Comparison of ENCODE assay signal across 16 cellular contexts in genomic region chr1:51551848-51552296, GRCh38. TPM values are rescaled to one million over a fixed set of nuclear protein-coding genes. Genes with fewer than 3 reads are reported as not detected.
DNase-seq lines count a peak whose midpoint lies in the region; ATAC-seq, FAIRE-seq and TF ChIP-seq lines count a peak whose summit lies in the region.
"Had no signal": no experiment of that assay in that cellular context is flagged by ENCODE, and none has a peak within 500 bp of the region (broad histone marks: within the 10 kb centered on the region; RNA-seq: fewer than 3 reads in every experiment).

No MANE protein-coding gene starts in this region.

- H3K9me3 ChIP-seq in HepG2 (ENCODE audit: low read length), result no peaks in the 10 kb centered on the region
- H3K9me3 ChIP-seq: BE2C, SJCRH30, transverse colon had no signal

- no peak overlapping the region for H3K27ac ChIP-seq in HepG2 (ENCODE audit: extremely low read length, insufficient read depth, low read length)
- H3K27ac ChIP-seq: SJCRH30, transverse colon had no signal

- no peak for TF ChIP-seq CTCF in HepG2 (CRISPR knock-in tag; IDR thresholded peaks at IDR 0.05)

- TF ChIP-seq POLR2A in GM12892 (IDR thresholded peaks at IDR 0.05; ENCODE audit: low read depth, low read length) (no peak), HepG2 (IDR thresholded peaks at IDR 0.05; ENCODE audit: insufficient read depth in 1 of 2, low read depth in 2 of 2, low read length in 2 of 2) (no peak)

- BruUV-seq in HepG2 (replicated peaks; lab: Mats Ljungman, UMichigan), result no TSS peak

- FAIRE-seq in GM12892 (lab: Jason Lieb, UNC), result peak; percentile 82
- FAIRE-seq in HepG2 (lab: Jason Lieb, UNC), result no peak

- intact Hi-C loops in HepG2 (cut with micrococcal nuclease; ENCODE audit: unreplicated experiment), result no loop called here

- in situ Hi-C loops in HepG2 (cut with HindIII; ENCODE audit: extremely low pct_ligation_motif_present, low pct_unique_long_range_greater_than_20kb), result no loop called here

- H2AFZ ChIP-seq in HepG2 (ENCODE audit: low read length), result no peak overlapping the region

- peak; percentile 79 for DNase-seq in DMS53 (lab: John Stamatoyannopoulos, UW)
- DNase-seq in GM12892 (ENCODE audit: insufficient read length), result no peak
- peak; percentile 26 for DNase-seq in NCI-H774 (lab: John Stamatoyannopoulos, UW)
- DNase-seq in HepG2 (ENCODE audit: low spot score), result no peak
- DNase-seq in SHP77 (lab: John Stamatoyannopoulos, UW), result no peak
- no peak for DNase-seq in dedifferentiated amniotic fluid mesenchymal stem cell (ENCODE audit: extremely low spot score)
- no peak for DNase-seq in RKO (ENCODE audit: low spot score)
- DNase-seq: activated naive CD4-positive, alpha-beta T cell treated with anti-CD3 and anti-CD28 coated beads for 36 hours; BE2C; effector CD4-positive, alpha-beta T cell; head of caudate nucleus; NCI-H1694; SJCRH30; T-helper 17 cell; transverse colon had no signal

- no peaks in the 10 kb centered on the region for H3K79me2 ChIP-seq in HepG2 (ENCODE audit: insufficient read depth, low read length)

- POLR2A ChIA-PET in HepG2 (lab: Yijun Ruan, JAX), result no interaction called here

- no peaks in the 10 kb centered on the region for H3K27me3 ChIP-seq in HepG2 (ENCODE audit: control insufficient read depth in 1 of 2, insufficient read depth in 2 of 2, low read length in 2 of 2)
- H3K27me3 ChIP-seq: BE2C, SJCRH30, transverse colon had no signal

- peaks cover 10% of the 10 kb centered on the region for H3K4me1 ChIP-seq in HepG2 (ENCODE audit: insufficient read depth, low read length)
- H3K4me1 ChIP-seq: BE2C, SJCRH30 had no signal

- 21% methylated on average over 5 of the region's 5 CpGs for WGBS in HepG2 (ENCODE audit: low lambda C conversion rate)

- H3K4me2 ChIP-seq in HepG2 (ENCODE audit: low read depth, low read length), result peak overlapping the region; percentile 13; the same call in 1 of the 2 replicates
- H3K4me2 ChIP-seq: smooth muscle cell had no signal

- no peak for ATAC-seq in HepG2
- ATAC-seq: T-helper 17 cell had no signal

- H4K20me1 ChIP-seq in HepG2 (ENCODE audit: insufficient read depth, low read length), result no peaks in the 10 kb centered on the region

- no peaks in the 10 kb centered on the region for H3K36me3 ChIP-seq in HepG2 (replicated peaks in 1 of 2; ENCODE audit: control insufficient read depth in 1 of 2, insufficient read depth in 2 of 2, low read length in 2 of 2)
- H3K36me3 ChIP-seq: BE2C, SJCRH30, transverse colon had no signal

- CTCF ChIA-PET in HepG2 (lab: Yijun Ruan, JAX; ENCODE audit: low intra/inter-chr PET ratio, low total read pairs), result no interaction called here

- TF ChIP-seq EP300 in HepG2 (IDR thresholded peaks at IDR 0.05; ENCODE audit: low read depth in 2 of 2, low read length in 2 of 2) (no peak), HepG2 (CRISPR knock-in tag; IDR thresholded peaks at IDR 0.05; ENCODE audit: borderline replicate concordance) (no peak)

- no peak for TF ChIP-seq RAD21 in HepG2 (CRISPR knock-in tag; IDR thresholded peaks at IDR 0.05)

- no peak overlapping the region for H3K4me3 ChIP-seq in HepG2 (replicated peaks in 1 of 3; ENCODE audit: insufficient read depth in 1 of 3, low read depth in 2 of 3, low read length in 3 of 3)
- H3K4me3 ChIP-seq: SJCRH30, smooth muscle cell, transverse colon had no signal

- no peak overlapping the region for H3K9ac ChIP-seq in HepG2 (ENCODE audit: insufficient read depth, low read depth, low read length)

TF ChIP-seq in HepG2, 621 proteins besides CTCF, POLR2A, EP300 and RAD21:
- TF ChIP-seq ARID3A (IDR thresholded peaks at IDR 0.05; ENCODE audit: low read depth, low read length), result peak; percentile 64; the same call in 1 of the 2 replicates
- no peak for TF ChIP-seq TCF12 (IDR thresholded peaks at IDR 0.05)
- TF ChIP-seq TCF12 (CRISPR knock-in tag; IDR thresholded peaks at IDR 0.05), result no peak

RNA-seq across cellular contexts. Expression of gene EPS15, which starts 32.8 kb away (rescaled TPM):
- 66.5 TPM for polyA plus RNA-seq in GM12892 (2012; ENCODE audit: missing spikeins)
- total RNA-seq in HepG2 (2016; rRNA removed; fragmentation: Illumina TruSeq; extraction: Trizol), result 19.3 and 33.6 TPM in 2 replicates
- 18.9 and 24.9 TPM in 2 replicates for total RNA-seq in HepG2 (2016; cell fraction: cytosol; rRNA removed; fragmentation: Illumina TruSeq; extraction: Trizol; ENCODE audit: low read depth)
- total RNA-seq in HepG2 (2016; cell fraction: insoluble cytoplasmic fraction; rRNA removed; fragmentation: Illumina TruSeq; extraction: Trizol), result 18.3 and 30.7 TPM in 2 replicates
- total RNA-seq in HepG2 (2016; cell fraction: membrane; rRNA removed; fragmentation: Illumina TruSeq; extraction: Trizol), result 20.2 and 23.7 TPM in 2 replicates
- 19.4 and 20.2 TPM in 2 replicates for total RNA-seq in HepG2 (2016; cell fraction: nucleus; rRNA removed; fragmentation: Illumina TruSeq; extraction: Trizol)
- 13.5 and 14.3 TPM in 2 replicates for polyA plus RNA-seq in HepG2 (2011; rRNA removed)
- 6.6 and 11.7 TPM in 2 replicates for polyA plus RNA-seq in HepG2 (2011; cell fraction: cytosol; rRNA removed)
- polyA plus RNA-seq in HepG2 (2011; cell fraction: nucleus; rRNA removed), result 11.1 and 13.7 TPM in 2 replicates
- polyA plus RNA-seq in HepG2 (2012), result 17.2 and 18.4 TPM in 2 replicates
- 1.9 and 2.1 TPM in 2 replicates for polyA plus RNA-seq in HepG2 (2016; cell fraction: cytosol; fragmentation: Illumina TruSeq; extraction: Trizol; ENCODE audit: low read depth)
- polyA plus RNA-seq in HepG2 (2016; cell fraction: insoluble cytoplasmic fraction; fragmentation: Illumina TruSeq; extraction: Trizol; ENCODE audit: low read depth), result 22.3 and 23.1 TPM in 2 replicates
- polyA plus RNA-seq in HepG2 (2016; cell fraction: membrane; fragmentation: Illumina TruSeq; extraction: Trizol; ENCODE audit: low read depth), result 7.0 and 7.5 TPM in 2 replicates
- 18.0 and 18.2 TPM in 2 replicates for polyA plus RNA-seq in HepG2 (2016; cell fraction: nucleus; fragmentation: Illumina TruSeq; extraction: Trizol; ENCODE audit: insufficient read depth, low read depth)
- 20.3 and 23.0 TPM in 2 replicates for polyA minus RNA-seq in HepG2 (2011; rRNA and poly(A)+ RNA removed; ENCODE audit: low replicate concordance)
- 28.8 and 39.2 TPM in 2 replicates for polyA minus RNA-seq in HepG2 (2011; cell fraction: cytosol; rRNA and poly(A)+ RNA removed)
- 39.4 and 39.5 TPM in 2 replicates for polyA minus RNA-seq in HepG2 (2011; cell fraction: nucleus; rRNA and poly(A)+ RNA removed)

Comparison
In these comparisons a context has a peak if more than half of its experiments do, and no peak if none do; other contexts are left out.
1. DNase-seq: peak in DMS53 (single experiment) and NCI-H774 (single experiment); none in GM12892 (single experiment), HepG2 (single experiment), SHP77 (0 of 2), dedifferentiated amniotic fluid mesenchymal stem cell (single experiment) and RKO (single experiment).